ENCODE assay signal across 1 cellular context in genomic region chr6:32972353-32973143, GRCh38.
A peak's percentile ranks its signal among the peaks of the same experiment; 100 is the strongest.
TF ChIP-seq lines count a peak whose summit lies in the region.

No MANE protein-coding gene starts in this region.

TF ChIP-seq in HepG2, 621 proteins besides CTCF, POLR2A, EP300 and RAD21 (continued from another document and continues in another):
- TF ChIP-seq ZNF597 (CRISPR knock-in tag; IDR thresholded peaks at IDR 0.05) (no peak), RCOR2 (CRISPR knock-in tag; IDR thresholded peaks at IDR 0.05) (no peak), ATAD3A (CRISPR knock-in tag; IDR thresholded peaks at IDR 0.05) (no peak), ZNF556 (CRISPR knock-in tag; IDR thresholded peaks at IDR 0.05; ENCODE audit: borderline replicate concordance) (no peak), PCBP2 (optimal IDR thresholded peaks at IDR 0.05; ENCODE audit: low read depth, low read length, poor library complexity, severe bottlenecking) (no peak), ARNTL (CRISPR knock-in tag; IDR thresholded peaks at IDR 0.05) (no peak; the same call in 1 of the 2 replicates), MLLT10 (CRISPR knock-in tag; IDR thresholded peaks at IDR 0.05) (peak; percentile 76), GLMP (CRISPR knock-in tag; IDR thresholded peaks at IDR 0.05; ENCODE audit: borderline replicate concordance) (no peak), SSRP1 (CRISPR knock-in tag; IDR thresholded peaks at IDR 0.05) (no peak; the same call in 1 of the 2 replicates), HMGA1 (CRISPR knock-in tag; conservative IDR thresholded peaks at IDR 0.05) (no peak), ZNF282 (IDR thresholded peaks at IDR 0.05; ENCODE audit: partially characterized antibody) (no peak), MAZ (IDR thresholded peaks at IDR 0.05; ENCODE audit: borderline replicate concordance, low read depth, low read length) (no peak), MAZ (CRISPR knock-in tag; IDR thresholded peaks at IDR 0.05; ENCODE audit: low read depth) (no peak), ZNF234 (CRISPR knock-in tag; conservative IDR thresholded peaks at IDR 0.05) (peak; percentile 96), BCL3 (CRISPR knock-in tag; IDR thresholded peaks at IDR 0.05) (0 out of 2 replicates have a peak, but pooled peaks have one; percentile 28), TSC22D2 (CRISPR knock-in tag; IDR thresholded peaks at IDR 0.05; ENCODE audit: borderline replicate concordance) (no peak), PITX1 (CRISPR knock-in tag; IDR thresholded peaks at IDR 0.05) (peak; percentile 17; the same call in 1 of the 2 replicates), U2AF2 (IDR thresholded peaks at IDR 0.05; ENCODE audit: low read depth, low read length) (no peak), CEBPZ (IDR thresholded peaks at IDR 0.05; ENCODE audit: low read length) (no peak), ZNF776 (CRISPR knock-in tag; IDR thresholded peaks at IDR 0.05) (peak; percentile 26), CHCHD3 (CRISPR knock-in tag; IDR thresholded peaks at IDR 0.05) (0 out of 2 replicates have a peak, but pooled peaks have one; percentile 60), LBX2 (CRISPR knock-in tag; IDR thresholded peaks at IDR 0.05; ENCODE audit: borderline replicate concordance) (no peak), HOXA3 (CRISPR knock-in tag; IDR thresholded peaks at IDR 0.05) (no peak), MAFG (CRISPR knock-in tag; IDR thresholded peaks at IDR 0.05) (no peak), ZNF431 (CRISPR knock-in tag; IDR thresholded peaks at IDR 0.05; ENCODE audit: borderline replicate concordance, low read depth) (no peak; the same call in 1 of the 2 replicates), PHF21A (CRISPR knock-in tag; IDR thresholded peaks at IDR 0.05) (no peak), MIER3 (CRISPR knock-in tag; IDR thresholded peaks at IDR 0.05; ENCODE audit: borderline replicate concordance) (no peak), BRCA1 (CRISPR knock-in tag; IDR thresholded peaks at IDR 0.05) (no peak), CHD2 (IDR thresholded peaks at IDR 0.05; ENCODE audit: low read depth, low read length) (no peak), ZMYM3 (CRISPR knock-in tag; IDR thresholded peaks at IDR 0.05) (no peak), ZNF430 (CRISPR knock-in tag; IDR thresholded peaks at IDR 0.05) (no peak), FOXC1 (CRISPR knock-in tag; IDR thresholded peaks at IDR 0.05; ENCODE audit: borderline replicate concordance) (no peak; the same call in 1 of the 2 replicates), ZNF766 (CRISPR knock-in tag; IDR thresholded peaks at IDR 0.05; ENCODE audit: borderline replicate concordance) (no peak), RXRA (CRISPR knock-in tag; IDR thresholded peaks at IDR 0.05) (no peak), ZNF12 (CRISPR knock-in tag; IDR thresholded peaks at IDR 0.05) (no peak), GRHL1 (CRISPR knock-in tag; conservative IDR thresholded peaks at IDR 0.05) (no peak; the same call in 1 of the 2 replicates), ATF7-NPFF (CRISPR knock-in tag; IDR thresholded peaks at IDR 0.05; ENCODE audit: low read depth) (peak; percentile 76; the same call in 1 of the 2 replicates), SYNCRIP (IDR thresholded peaks at IDR 0.05; ENCODE audit: insufficient read depth, low read depth, low read length) (no peak), SALL2 (CRISPR knock-in tag; IDR thresholded peaks at IDR 0.05) (no peak), MYNN (CRISPR knock-in tag; IDR thresholded peaks at IDR 0.05; ENCODE audit: low read depth) (no peak), ARNT2 (CRISPR knock-in tag; IDR thresholded peaks at IDR 0.05; ENCODE audit: low read depth) (no peak), LCORL (IDR thresholded peaks at IDR 0.05) (no peak), LCORL (CRISPR knock-in tag; IDR thresholded peaks at IDR 0.05) (no peak), ERF (CRISPR knock-in tag; IDR thresholded peaks at IDR 0.05) (no peak), RERE (CRISPR knock-in tag; IDR thresholded peaks at IDR 0.05; ENCODE audit: low read depth) (no peak), AKAP8 (CRISPR knock-in tag; IDR thresholded peaks at IDR 0.05) (no peak), ZNF367 (CRISPR knock-in tag; IDR thresholded peaks at IDR 0.05; ENCODE audit: borderline replicate concordance) (no peak), ZNF121 (CRISPR knock-in tag; IDR thresholded peaks at IDR 0.05) (no peak)
